In the genomic region with DNA sequence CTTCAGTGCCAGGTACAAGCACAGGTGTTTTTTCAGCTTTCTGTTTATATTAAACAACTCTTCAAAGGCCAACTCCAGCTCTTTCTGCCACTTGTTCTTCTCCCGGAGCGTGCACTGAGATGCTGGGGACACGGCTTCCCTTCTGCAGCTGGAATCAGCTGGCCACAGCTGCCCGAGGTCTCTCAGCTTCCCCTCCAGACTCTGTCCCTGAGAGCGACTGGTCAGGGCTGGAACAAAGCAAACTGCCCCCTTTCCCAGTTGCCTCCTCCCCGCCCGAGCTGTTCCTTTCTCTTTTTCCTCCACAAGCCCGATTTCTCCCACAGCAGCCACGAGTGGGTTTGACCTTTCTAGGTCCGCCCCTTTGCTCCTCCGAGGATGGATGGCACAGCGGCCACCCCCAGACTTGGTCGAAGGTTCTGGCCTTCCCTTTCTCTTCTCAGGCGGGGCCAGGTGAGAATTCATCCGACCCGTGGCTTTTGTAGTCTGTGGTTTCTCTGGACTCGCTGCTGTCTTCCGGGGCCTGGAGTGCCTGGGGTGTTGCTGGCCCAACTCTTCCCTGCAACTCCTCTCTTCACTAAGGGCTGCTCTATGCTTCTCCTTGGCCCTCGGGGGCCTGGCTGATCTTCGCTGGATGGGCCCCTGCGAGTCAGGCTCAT, we compare ENCODE assay signal across 13 cellular contexts. TPM values are rescaled to one million over a fixed set of nuclear protein-coding genes. Genes with fewer than 3 reads are reported as not detected.
DNase-seq lines count a peak whose midpoint lies in the region; ATAC-seq and TF ChIP-seq lines count a peak whose summit lies in the region.
"Had no signal": no experiment of that assay in that cellular context is flagged by ENCODE, and none has a peak within 500 bp of the region (broad histone marks: within the 10 kb centered on the region; RNA-seq: fewer than 3 reads in every experiment).

No MANE protein-coding gene starts in this region.

- H3K4me1 ChIP-seq in neuronal stem cell (ENCODE audit: control insufficient read depth in 2 of 2, insufficient read depth in 1 of 2, low read depth in 1 of 2, low read length in 2 of 2) (peaks cover 19 to 31% of the 10 kb centered on the region in 2 donors), vagina (peaks cover 74% of the 10 kb centered on the region), GM23248 (ENCODE audit: insufficient read depth) (peaks cover 13% of the 10 kb centered on the region)

- peaks cover 0 to 8% of the 10 kb centered on the region in 2 donors for H3K36me3 ChIP-seq in neuronal stem cell (replicated peaks in 1 of 2; ENCODE audit: control insufficient read depth in 2 of 2, insufficient read depth in 2 of 2, low read length in 2 of 2)
- no peaks in the 10 kb centered on the region for H3K36me3 ChIP-seq in vagina
- no peaks in the 10 kb centered on the region for H3K36me3 ChIP-seq in GM23248 (ENCODE audit: low read depth)

- intact Hi-C loops in vagina (cut with DNase I) = no loop called here

- H3K27ac ChIP-seq in cingulate gyrus (ENCODE audit: low read depth, low read length) = peak overlapping the region; percentile 89
- H3K27ac ChIP-seq in neuronal stem cell (replicated peaks; ENCODE audit: low read length) = no peak overlapping the region
- H3K27ac ChIP-seq in vagina = peak overlapping the region; percentile 37
- H3K27ac ChIP-seq in GM23248 = no peak overlapping the region
- H3K27ac ChIP-seq: VCaP had no signal

- H3K9me2 ChIP-seq in GM23248 (ENCODE audit: insufficient read depth) = no peaks in the 10 kb centered on the region

- H4K8ac ChIP-seq in neuronal stem cell (ENCODE audit: low read depth, low read length) = no peak overlapping the region

- H3K79me2 ChIP-seq in GM23248 (ENCODE audit: insufficient read depth) = peaks cover 100% of the 10 kb centered on the region

- H3F3A ChIP-seq in GM23248 (ENCODE audit: insufficient read depth) = peaks cover 69% of the 10 kb centered on the region

- no peak overlapping the region for H2BK15ac ChIP-seq in neuronal stem cell (ENCODE audit: low read length)

- no peak for TF ChIP-seq POLR2A in vagina (IDR thresholded peaks at IDR 0.05)

- DNase-seq in stimulated activated naive CD8-positive, alpha-beta T cell treated with anti-CD3 and anti-CD28 coated beads, Interleukin-15, Interleukin-2, amounts not matched to agents 100 U/mL and 50 U/mL, for 24 hours = no peak
- DNase-seq in neuronal stem cell (ENCODE audit: low spot score) (no peak), vagina (ENCODE audit: extremely low spot score in 2 of 2) (no peak), GM23248 (no peak)
- no peak for DNase-seq in activated T-cell treated with anti-CD3 and anti-CD28 coated beads, Interleukin-2, amount 50 U/mL, for 1 hour
- DNase-seq: activated effector memory CD4-positive, alpha-beta T cell treated with Interleukin-2 at 50 U/mL for 16 hours; central memory CD4-positive, alpha-beta T cell; NCI-H1105; SHP77 had no signal

- H3K18ac ChIP-seq in neuronal stem cell (ENCODE audit: low read length) = peak overlapping the region; percentile 11

- peaks cover 40% of the 10 kb centered on the region for H3K4me1 Mint-ChIP-seq in stimulated activated naive CD8-positive, alpha-beta T cell treated with anti-CD3 and anti-CD28 coated beads, Interleukin-15, Interleukin-2, amounts not matched to agents 100 ng/mL and 50 ng/mL, for 24 hours (ENCODE audit: low read depth)

- H3K4me2 ChIP-seq in neuronal stem cell (ENCODE audit: insufficient read depth, low read length, poor library complexity, severe bottlenecking) (no peak overlapping the region), GM23248 (ENCODE audit: unreplicated experiment) (no peak overlapping the region)

- WGBS in neuronal stem cell (ENCODE audit: extremely low coverage in 2 of 2, insufficient read length in 2 of 2, insufficient replicate concordance in 1 of 2), 2 donors = no CpG with 5 or more reads among the region's 21 CpGs
- WGBS in GM23248 (ENCODE audit: low coverage in 1 of 2, low lambda C conversion rate in 2 of 2, missing lambda C conversion rate in 2 of 2), 2 experiments = 86 to 87% methylated on average over 21 of the region's 21 CpGs

- peaks cover 17% of the 10 kb centered on the region for H3K79me1 ChIP-seq in neuronal stem cell (ENCODE audit: low read depth, low read length)

- H3K9ac ChIP-seq in neuronal stem cell (ENCODE audit: low read depth, low read length, poor library complexity) = no peak overlapping the region
- no peak overlapping the region for H3K9ac ChIP-seq in GM23248

- no peak overlapping the region for H3K4ac ChIP-seq in neuronal stem cell (ENCODE audit: low read length)

- H3K27ac Mint-ChIP-seq in stimulated activated naive CD8-positive, alpha-beta T cell treated with anti-CD3 and anti-CD28 coated beads, Interleukin-15, Interleukin-2, amounts not matched to agents 100 ng/mL and 50 ng/mL, for 24 hours = peak overlapping the region; percentile 34

- H3K14ac ChIP-seq in neuronal stem cell (ENCODE audit: low read length) = no peak overlapping the region

- H2BK12ac ChIP-seq in neuronal stem cell (ENCODE audit: low read length) = no peak overlapping the region

- H3K4me3 ChIP-seq in neuronal stem cell (ENCODE audit: low read length in 2 of 2) (no peak overlapping the region), vagina (no peak overlapping the region), GM23248 (no peak overlapping the region)

- H3K27me3 Mint-ChIP-seq in stimulated activated naive CD8-positive, alpha-beta T cell treated with anti-CD3 and anti-CD28 coated beads, Interleukin-15, Interleukin-2, amounts not matched to agents 100 ng/mL and 50 ng/mL, for 24 hours = no peaks in the 10 kb centered on the region

- no peak overlapping the region for H4K91ac ChIP-seq in neuronal stem cell (ENCODE audit: low read depth, low read length, poor library complexity)

- H3K9me3 Mint-ChIP-seq in stimulated activated naive CD8-positive, alpha-beta T cell treated with anti-CD3 and anti-CD28 coated beads, Interleukin-15, Interleukin-2, amounts not matched to agents 100 ng/mL and 50 ng/mL, for 24 hours = no peaks in the 10 kb centered on the region

- TF ChIP-seq CTCF in vagina (IDR thresholded peaks at IDR 0.05) = no peak

- no peaks in the 10 kb centered on the region; the same call in 1 of the 2 replicates for H4K20me1 ChIP-seq in GM23248 (ENCODE audit: insufficient read depth)

- H3K23ac ChIP-seq in neuronal stem cell (ENCODE audit: low read depth, low read length, poor library complexity) = no peak overlapping the region

- ATAC-seq in stimulated activated naive CD8-positive, alpha-beta T cell treated with anti-CD3 and anti-CD28 coated beads, Interleukin-15, Interleukin-2, amounts not matched to agents 100 U/mL and 50 U/mL, for 24 hours = no peak
- ATAC-seq in HG03432 (IDR thresholded peaks at IDR 0.05; ENCODE audit: unreplicated experiment) = no peak

- peak overlapping the region; percentile 24 for H2AK5ac ChIP-seq in neuronal stem cell (ENCODE audit: low read depth, low read length)

- H3K36me3 Mint-ChIP-seq in stimulated activated naive CD8-positive, alpha-beta T cell treated with anti-CD3 and anti-CD28 coated beads, Interleukin-15, Interleukin-2, amounts not matched to agents 100 ng/mL and 50 ng/mL, for 24 hours (ENCODE audit: low read depth) = no peaks in the 10 kb centered on the region

- in situ Hi-C loops in GM23248 (cut with MboI) = no loop called here

- H3K27me3 ChIP-seq in neuronal stem cell (ENCODE audit: control insufficient read depth in 3 of 3, insufficient read depth in 3 of 3, low read depth in 1 of 3, low read length in 3 of 3) (no peaks in the 10 kb centered on the region), vagina (no peaks in the 10 kb centered on the region), GM23248 (replicated peaks; ENCODE audit: insufficient read depth) (no peaks in the 10 kb centered on the region)

- H3K4me3 Mint-ChIP-seq in stimulated activated naive CD8-positive, alpha-beta T cell treated with anti-CD3 and anti-CD28 coated beads, Interleukin-15, Interleukin-2, amounts not matched to agents 100 ng/mL and 50 ng/mL, for 24 hours = no peak overlapping the region

- peak overlapping the region; percentile 83 for H2BK5ac ChIP-seq in neuronal stem cell (ENCODE audit: low read length)

- H3K9me3 ChIP-seq in neuronal stem cell (replicated peaks in 1 of 2; ENCODE audit: control insufficient read depth in 2 of 2, insufficient read depth in 1 of 2, low read depth in 1 of 2, low read length in 2 of 2) = no peaks in the 10 kb centered on the region
- no peaks in the 10 kb centered on the region for H3K9me3 ChIP-seq in vagina
- H3K9me3 ChIP-seq in GM23248 (ENCODE audit: low read depth) = no peaks in the 10 kb centered on the region

- H2AFZ ChIP-seq in neuronal stem cell (ENCODE audit: low read length) = no peak overlapping the region
- H2AFZ ChIP-seq in GM23248 = no peak overlapping the region

- H2BK120ac ChIP-seq in neuronal stem cell (ENCODE audit: low read depth, low read length) = no peak overlapping the region

RNA-seq across cellular contexts. Expression of gene CEP295NL, which starts 11.5 kb away (rescaled TPM):
- 0.01 TPM for polyA plus RNA-seq in neuronal stem cell (2013, experiment 1 of 2)
- polyA plus RNA-seq in neuronal stem cell (2013, experiment 2 of 2) = 0.03 TPM
- total RNA-seq in vagina = 7.9 TPM
- 0.11 and 1.0 TPM in 2 replicates for total RNA-seq in GM23248 (2014; rRNA removed; shearing (Covaris generic))
- 0.14 and 0.35 TPM in 2 replicates for polyA plus RNA-seq in GM23248 (2016; fragmentation: Nextera tagmentation; extraction: Ambion mirVana)

RNA-seq across cellular contexts. Expression of gene TIMP2, which starts 33.7 kb away (rescaled TPM):
- 45.1 TPM for polyA plus RNA-seq in neuronal stem cell (2013, experiment 1 of 2)
- polyA plus RNA-seq in neuronal stem cell (2013, experiment 2 of 2) = 45.9 TPM
- 181 TPM for total RNA-seq in vagina
- total RNA-seq in GM23248 (2014; rRNA removed; shearing (Covaris generic)) = 587 and 620 TPM in 2 replicates
- polyA plus RNA-seq in GM23248 (2016; fragmentation: Nextera tagmentation; extraction: Ambion mirVana) = 102 and 103 TPM in 2 replicates

RNA-seq across cellular contexts. Expression of gene USP36, which starts 50.9 kb away (rescaled TPM):
- polyA plus RNA-seq in neuronal stem cell (2013, experiment 1 of 2) = 21.1 TPM
- polyA plus RNA-seq in neuronal stem cell (2013, experiment 2 of 2) = 23.6 TPM
- total RNA-seq in vagina = 71.2 TPM
- 30.2 and 35.5 TPM in 2 replicates for total RNA-seq in GM23248 (2014; rRNA removed; shearing (Covaris generic))
- polyA plus RNA-seq in GM23248 (2016; fragmentation: Nextera tagmentation; extraction: Ambion mirVana) = 19.9 and 22.3 TPM in 2 replicates

Comparison
In these comparisons a context has a peak if more than half of its experiments do, and no peak if none do; other contexts are left out.
1. H3K27ac ChIP-seq: peak in cingulate gyrus (single experiment) and vagina (single experiment); none in neuronal stem cell (single experiment) and GM23248 (single experiment).